1 cellular context compared by ENCODE assay signal in the genomic region with DNA sequence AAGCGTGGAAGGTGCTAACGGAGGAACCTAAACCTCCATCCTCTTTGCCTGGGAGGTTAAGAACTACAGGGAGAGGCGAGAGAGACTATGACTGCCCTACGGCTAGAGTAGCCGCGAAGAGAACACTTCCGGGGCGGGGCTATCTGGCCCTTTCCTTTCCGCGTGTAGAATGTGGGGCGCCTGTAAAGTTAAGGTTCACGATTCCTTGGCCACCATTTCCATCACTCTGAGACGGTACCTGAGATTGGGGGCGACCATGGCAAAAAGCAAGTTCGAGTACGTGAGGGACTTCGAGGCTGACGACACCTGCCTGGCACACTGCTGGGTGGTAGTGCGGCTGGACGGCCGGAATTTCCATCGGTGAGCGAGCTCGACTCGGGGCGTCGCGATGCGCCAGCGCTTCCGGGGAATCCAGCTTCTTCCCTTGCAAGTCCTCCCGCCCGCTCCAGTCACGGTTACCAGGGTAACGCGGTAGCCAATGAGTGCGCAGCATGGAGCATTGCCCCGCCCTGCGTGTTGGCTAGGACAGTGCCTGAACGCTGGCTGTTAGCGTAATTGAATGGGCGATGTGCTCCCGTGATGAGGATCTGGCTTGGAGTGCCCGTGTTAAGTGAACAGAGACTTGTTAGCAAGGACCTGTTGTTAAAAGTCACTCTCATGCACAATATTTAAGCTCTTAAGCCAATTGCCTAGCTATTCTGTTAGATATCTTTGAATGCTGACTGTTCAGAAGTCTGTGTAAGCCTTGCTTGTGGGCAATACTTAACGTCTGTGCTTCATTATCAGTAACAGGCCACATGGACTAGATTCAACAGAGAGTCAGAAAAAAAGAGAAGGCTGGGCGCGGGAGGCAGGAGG.
TF ChIP-seq lines count a peak whose summit lies in the region.

A gene (plus strand): TSS at position 149 of the 858 bp plus-strand sequence. CDS start 21 bp downstream, at position 170.

TF ChIP-seq in HepG2, 621 proteins besides CTCF, POLR2A, EP300 and RAD21 (continued from another document and continues in another):
- TF ChIP-seq, protein P1, sequence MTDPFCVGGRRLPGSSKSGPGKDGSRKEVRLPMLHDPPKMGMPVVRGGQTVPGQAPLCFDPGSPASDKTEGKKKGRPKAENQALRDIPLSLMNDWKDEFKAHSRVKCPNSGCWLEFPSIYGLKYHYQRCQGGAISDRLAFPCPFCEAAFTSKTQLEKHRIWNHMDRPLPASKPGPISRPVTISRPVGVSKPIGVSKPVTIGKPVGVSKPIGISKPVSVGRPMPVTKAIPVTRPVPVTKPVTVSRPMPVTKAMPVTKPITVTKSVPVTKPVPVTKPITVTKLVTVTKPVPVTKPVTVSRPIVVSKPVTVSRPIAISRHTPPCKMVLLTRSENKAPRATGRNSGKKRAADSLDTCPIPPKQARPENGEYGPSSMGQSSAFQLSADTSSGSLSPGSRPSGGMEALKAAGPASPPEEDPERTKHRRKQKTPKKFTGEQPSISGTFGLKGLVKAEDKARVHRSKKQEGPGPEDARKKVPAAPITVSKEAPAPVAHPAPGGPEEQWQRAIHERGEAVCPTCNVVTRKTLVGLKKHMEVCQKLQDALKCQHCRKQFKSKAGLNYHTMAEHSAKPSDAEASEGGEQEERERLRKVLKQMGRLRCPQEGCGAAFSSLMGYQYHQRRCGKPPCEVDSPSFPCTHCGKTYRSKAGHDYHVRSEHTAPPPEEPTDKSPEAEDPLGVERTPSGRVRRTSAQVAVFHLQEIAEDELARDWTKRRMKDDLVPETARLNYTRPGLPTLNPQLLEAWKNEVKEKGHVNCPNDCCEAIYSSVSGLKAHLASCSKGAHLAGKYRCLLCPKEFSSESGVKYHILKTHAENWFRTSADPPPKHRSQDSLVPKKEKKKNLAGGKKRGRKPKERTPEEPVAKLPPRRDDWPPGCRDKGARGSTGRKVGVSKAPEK (CRISPR knock-in tag; IDR thresholded peaks at IDR 0.05; ENCODE audit: borderline replicate concordance): no peak
- TF ChIP-seq, protein P2, sequence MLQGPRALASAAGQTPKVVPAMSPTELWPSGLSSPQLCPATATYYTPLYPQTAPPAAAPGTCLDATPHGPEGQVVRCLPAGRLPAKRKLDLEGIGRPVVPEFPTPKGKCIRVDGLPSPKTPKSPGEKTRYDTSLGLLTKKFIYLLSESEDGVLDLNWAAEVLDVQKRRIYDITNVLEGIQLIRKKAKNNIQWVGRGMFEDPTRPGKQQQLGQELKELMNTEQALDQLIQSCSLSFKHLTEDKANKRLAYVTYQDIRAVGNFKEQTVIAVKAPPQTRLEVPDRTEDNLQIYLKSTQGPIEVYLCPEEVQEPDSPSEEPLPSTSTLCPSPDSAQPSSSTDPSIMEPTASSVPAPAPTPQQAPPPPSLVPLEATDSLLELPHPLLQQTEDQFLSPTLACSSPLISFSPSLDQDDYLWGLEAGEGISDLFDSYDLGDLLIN (CRISPR knock-in tag; IDR thresholded peaks at IDR 0.05; ENCODE audit: borderline replicate concordance): 0 out of 2 replicates have a peak, but pooled peaks have one; percentile 38
- peak; percentile 94; the same call in 1 of the 2 replicates for TF ChIP-seq ZNF567 (CRISPR knock-in tag; IDR thresholded peaks at IDR 0.05; ENCODE audit: borderline replicate concordance)
- 0 out of 2 replicates have a peak, but pooled peaks have one; percentile 75 for TF ChIP-seq ZNF337 (CRISPR knock-in tag; IDR thresholded peaks at IDR 0.05; ENCODE audit: borderline replicate concordance, low read depth)
- TF ChIP-seq ZNF557 (CRISPR knock-in tag; IDR thresholded peaks at IDR 0.05): 0 out of 2 replicates have a peak, but pooled peaks have one; percentile 27
- no peak for TF ChIP-seq SRSF4 (IDR thresholded peaks at IDR 0.05; ENCODE audit: low read depth, low read length, poor library complexity, severe bottlenecking)
- TF ChIP-seq ATF7-NPFF (CRISPR knock-in tag; IDR thresholded peaks at IDR 0.05; ENCODE audit: low read depth): peak; percentile 65
- peak; percentile 91 for TF ChIP-seq ZNF605 (CRISPR knock-in tag; IDR thresholded peaks at IDR 0.05)
- peak; percentile 80 for TF ChIP-seq ZFY (CRISPR knock-in tag; IDR thresholded peaks at IDR 0.05)
- TF ChIP-seq, protein P3, sequence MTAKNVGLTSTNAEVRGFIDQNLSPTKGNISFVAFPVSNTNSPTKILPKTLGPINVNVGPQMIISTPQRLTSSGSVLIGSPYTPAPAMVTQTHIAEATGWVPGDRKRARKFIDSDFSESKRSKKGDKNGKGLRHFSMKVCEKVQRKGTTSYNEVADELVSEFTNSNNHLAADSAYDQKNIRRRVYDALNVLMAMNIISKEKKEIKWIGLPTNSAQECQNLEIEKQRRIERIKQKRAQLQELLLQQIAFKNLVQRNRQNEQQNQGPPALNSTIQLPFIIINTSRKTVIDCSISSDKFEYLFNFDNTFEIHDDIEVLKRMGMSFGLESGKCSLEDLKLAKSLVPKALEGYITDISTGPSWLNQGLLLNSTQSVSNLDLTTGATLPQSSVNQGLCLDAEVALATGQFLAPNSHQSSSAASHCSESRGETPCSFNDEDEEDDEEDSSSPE (CRISPR knock-in tag; IDR thresholded peaks at IDR 0.05): peak; percentile 70; the same call in 1 of the 2 replicates
- no peak for TF ChIP-seq NFE2 (CRISPR knock-in tag; IDR thresholded peaks at IDR 0.05)
- TF ChIP-seq PHF8 (CRISPR knock-in tag; IDR thresholded peaks at IDR 0.05): peak; percentile 90
- TF ChIP-seq RBAK (CRISPR knock-in tag; IDR thresholded peaks at IDR 0.05): peak; percentile 46; the same call in 1 of the 2 replicates
- TF ChIP-seq, protein P4, sequence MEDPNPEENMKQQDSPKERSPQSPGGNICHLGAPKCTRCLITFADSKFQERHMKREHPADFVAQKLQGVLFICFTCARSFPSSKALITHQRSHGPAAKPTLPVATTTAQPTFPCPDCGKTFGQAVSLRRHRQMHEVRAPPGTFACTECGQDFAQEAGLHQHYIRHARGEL (CRISPR knock-in tag; IDR thresholded peaks at IDR 0.05): 0 out of 2 replicates have a peak, but pooled peaks have one; percentile 69
- TF ChIP-seq PHF21A (CRISPR knock-in tag; IDR thresholded peaks at IDR 0.05): peak; percentile 42; the same call in 1 of the 2 replicates
- 0 out of 2 replicates have a peak, but pooled peaks have one; percentile 46 for TF ChIP-seq ZFP37 (CRISPR knock-in tag; IDR thresholded peaks at IDR 0.05; ENCODE audit: borderline replicate concordance)
- TF ChIP-seq MXD4 (CRISPR knock-in tag; IDR thresholded peaks at IDR 0.05): 0 out of 2 replicates have a peak, but pooled peaks have one; percentile 51
- TF ChIP-seq MAZ (IDR thresholded peaks at IDR 0.05; ENCODE audit: borderline replicate concordance, low read depth, low read length): peak; percentile 62
- TF ChIP-seq MAZ (CRISPR knock-in tag; IDR thresholded peaks at IDR 0.05; ENCODE audit: low read depth): peak; percentile 93
- TF ChIP-seq KLF13 (CRISPR knock-in tag; IDR thresholded peaks at IDR 0.05): peak; percentile 88; the same call in 1 of the 2 replicates
- TF ChIP-seq, protein P5, sequence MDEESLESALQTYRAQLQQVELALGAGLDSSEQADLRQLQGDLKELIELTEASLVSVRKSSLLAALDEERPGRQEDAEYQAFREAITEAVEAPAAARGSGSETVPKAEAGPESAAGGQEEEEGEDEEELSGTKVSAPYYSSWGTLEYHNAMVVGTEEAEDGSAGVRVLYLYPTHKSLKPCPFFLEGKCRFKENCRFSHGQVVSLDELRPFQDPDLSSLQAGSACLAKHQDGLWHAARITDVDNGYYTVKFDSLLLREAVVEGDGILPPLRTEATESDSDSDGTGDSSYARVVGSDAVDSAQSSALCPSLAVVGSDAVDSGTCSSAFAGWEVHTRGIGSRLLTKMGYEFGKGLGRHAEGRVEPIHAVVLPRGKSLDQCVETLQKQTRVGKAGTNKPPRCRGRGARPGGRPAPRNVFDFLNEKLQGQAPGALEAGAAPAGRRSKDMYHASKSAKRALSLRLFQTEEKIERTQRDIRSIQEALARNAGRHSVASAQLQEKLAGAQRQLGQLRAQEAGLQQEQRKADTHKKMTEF (CRISPR knock-in tag; IDR thresholded peaks at IDR 0.05): peak; percentile 81
- TF ChIP-seq KLF12 (CRISPR knock-in tag; IDR thresholded peaks at IDR 0.05; ENCODE audit: borderline replicate concordance): peak; percentile 79; the same call in 1 of the 2 replicates
- TF ChIP-seq, protein P6, sequence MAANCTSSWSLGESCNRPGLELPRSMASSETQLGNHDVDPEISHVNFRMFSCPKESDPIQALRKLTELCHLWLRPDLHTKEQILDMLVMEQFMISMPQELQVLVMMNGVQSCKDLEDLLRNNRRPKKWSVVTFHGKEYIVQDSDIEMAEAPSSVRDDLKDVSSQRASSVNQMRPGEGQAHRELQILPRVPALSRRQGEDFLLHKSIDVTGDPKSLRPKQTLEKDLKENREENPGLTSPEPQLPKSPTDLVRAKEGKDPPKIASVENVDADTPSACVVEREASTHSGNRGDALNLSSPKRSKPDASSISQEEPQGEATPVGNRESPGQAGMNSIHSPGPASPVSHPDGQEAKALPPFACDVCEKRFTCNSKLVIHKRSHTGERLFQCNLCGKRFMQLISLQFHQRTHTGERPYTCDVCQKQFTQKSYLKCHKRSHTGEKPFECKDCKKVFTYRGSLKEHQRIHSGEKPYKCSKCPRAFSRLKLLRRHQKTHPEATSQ (CRISPR knock-in tag; IDR thresholded peaks at IDR 0.05; ENCODE audit: borderline replicate concordance): peak; percentile 31; the same call in 1 of the 2 replicates
- TF ChIP-seq TOPORS (CRISPR knock-in tag; IDR thresholded peaks at IDR 0.05): 0 out of 2 replicates have a peak, but pooled peaks have one; percentile 81
- TF ChIP-seq ZNF382 (CRISPR knock-in tag; IDR thresholded peaks at IDR 0.05; ENCODE audit: borderline replicate concordance): no peak
- TF ChIP-seq FOSL2 (CRISPR knock-in tag; IDR thresholded peaks at IDR 0.05): 0 out of 2 replicates have a peak, but pooled peaks have one; percentile 12
- TF ChIP-seq TGIF2 (CRISPR knock-in tag; IDR thresholded peaks at IDR 0.05): peak; percentile 62; the same call in 1 of the 2 replicates
- no peak for TF ChIP-seq ZKSCAN8 (CRISPR knock-in tag; IDR thresholded peaks at IDR 0.05; ENCODE audit: borderline replicate concordance)
- 0 out of 2 replicates have a peak, but pooled peaks have one; percentile 42 for TF ChIP-seq ZNF772 (CRISPR knock-in tag; IDR thresholded peaks at IDR 0.05)
- TF ChIP-seq KLF16 (CRISPR knock-in tag; IDR thresholded peaks at IDR 0.05): peak in 1 of 2 experiments; percentile 74; a peak in 2 of 4 replicates
- TF ChIP-seq, protein P7, sequence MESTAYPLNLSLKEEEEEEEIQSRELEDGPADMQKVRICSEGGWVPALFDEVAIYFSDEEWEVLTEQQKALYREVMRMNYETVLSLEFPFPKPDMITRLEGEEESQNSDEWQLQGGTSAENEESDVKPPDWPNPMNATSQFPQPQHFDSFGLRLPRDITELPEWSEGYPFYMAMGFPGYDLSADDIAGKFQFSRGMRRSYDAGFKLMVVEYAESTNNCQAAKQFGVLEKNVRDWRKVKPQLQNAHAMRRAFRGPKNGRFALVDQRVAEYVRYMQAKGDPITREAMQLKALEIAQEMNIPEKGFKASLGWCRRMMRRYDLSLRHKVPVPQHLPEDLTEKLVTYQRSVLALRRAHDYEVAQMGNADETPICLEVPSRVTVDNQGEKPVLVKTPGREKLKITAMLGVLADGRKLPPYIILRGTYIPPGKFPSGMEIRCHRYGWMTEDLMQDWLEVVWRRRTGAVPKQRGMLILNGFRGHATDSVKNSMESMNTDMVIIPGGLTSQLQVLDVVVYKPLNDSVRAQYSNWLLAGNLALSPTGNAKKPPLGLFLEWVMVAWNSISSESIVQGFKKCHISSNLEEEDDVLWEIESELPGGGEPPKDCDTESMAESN (CRISPR knock-in tag; conservative IDR thresholded peaks at IDR 0.05): peak; percentile 82
- 0 out of 2 replicates have a peak, but pooled peaks have one; percentile 12 for TF ChIP-seq NCOA2 (CRISPR knock-in tag; IDR thresholded peaks at IDR 0.05)
- TF ChIP-seq RBM22 (optimal IDR thresholded peaks at IDR 0.05; ENCODE audit: low read length): peak; percentile 70
- no peak for TF ChIP-seq ZNF510 (CRISPR knock-in tag; IDR thresholded peaks at IDR 0.05; ENCODE audit: low read depth)
- peak; percentile 55 for TF ChIP-seq HNRNPLL (IDR thresholded peaks at IDR 0.05; ENCODE audit: low read depth, low read length, poor library complexity, severe bottlenecking)
- TF ChIP-seq ZNF138 (CRISPR knock-in tag; IDR thresholded peaks at IDR 0.05; ENCODE audit: low read depth): no peak
- peak; percentile 82 for TF ChIP-seq ZNF501 (CRISPR knock-in tag; IDR thresholded peaks at IDR 0.05)
- TF ChIP-seq ZBTB21 (CRISPR knock-in tag; IDR thresholded peaks at IDR 0.05): no peak
- TF ChIP-seq, protein P8, sequence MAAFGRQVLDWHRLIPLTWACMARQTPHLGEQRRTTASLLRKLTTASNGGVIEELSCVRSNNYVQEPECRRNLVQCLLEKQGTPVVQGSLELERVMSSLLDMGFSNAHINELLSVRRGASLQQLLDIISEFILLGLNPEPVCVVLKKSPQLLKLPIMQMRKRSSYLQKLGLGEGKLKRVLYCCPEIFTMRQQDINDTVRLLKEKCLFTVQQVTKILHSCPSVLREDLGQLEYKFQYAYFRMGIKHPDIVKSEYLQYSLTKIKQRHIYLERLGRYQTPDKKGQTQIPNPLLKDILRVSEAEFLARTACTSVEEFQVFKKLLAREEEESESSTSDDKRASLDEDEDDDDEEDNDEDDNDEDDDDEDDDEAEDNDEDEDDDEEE (CRISPR knock-in tag; IDR thresholded peaks at IDR 0.05): 0 out of 2 replicates have a peak, but pooled peaks have one; percentile 54
- TF ChIP-seq, protein P9, sequence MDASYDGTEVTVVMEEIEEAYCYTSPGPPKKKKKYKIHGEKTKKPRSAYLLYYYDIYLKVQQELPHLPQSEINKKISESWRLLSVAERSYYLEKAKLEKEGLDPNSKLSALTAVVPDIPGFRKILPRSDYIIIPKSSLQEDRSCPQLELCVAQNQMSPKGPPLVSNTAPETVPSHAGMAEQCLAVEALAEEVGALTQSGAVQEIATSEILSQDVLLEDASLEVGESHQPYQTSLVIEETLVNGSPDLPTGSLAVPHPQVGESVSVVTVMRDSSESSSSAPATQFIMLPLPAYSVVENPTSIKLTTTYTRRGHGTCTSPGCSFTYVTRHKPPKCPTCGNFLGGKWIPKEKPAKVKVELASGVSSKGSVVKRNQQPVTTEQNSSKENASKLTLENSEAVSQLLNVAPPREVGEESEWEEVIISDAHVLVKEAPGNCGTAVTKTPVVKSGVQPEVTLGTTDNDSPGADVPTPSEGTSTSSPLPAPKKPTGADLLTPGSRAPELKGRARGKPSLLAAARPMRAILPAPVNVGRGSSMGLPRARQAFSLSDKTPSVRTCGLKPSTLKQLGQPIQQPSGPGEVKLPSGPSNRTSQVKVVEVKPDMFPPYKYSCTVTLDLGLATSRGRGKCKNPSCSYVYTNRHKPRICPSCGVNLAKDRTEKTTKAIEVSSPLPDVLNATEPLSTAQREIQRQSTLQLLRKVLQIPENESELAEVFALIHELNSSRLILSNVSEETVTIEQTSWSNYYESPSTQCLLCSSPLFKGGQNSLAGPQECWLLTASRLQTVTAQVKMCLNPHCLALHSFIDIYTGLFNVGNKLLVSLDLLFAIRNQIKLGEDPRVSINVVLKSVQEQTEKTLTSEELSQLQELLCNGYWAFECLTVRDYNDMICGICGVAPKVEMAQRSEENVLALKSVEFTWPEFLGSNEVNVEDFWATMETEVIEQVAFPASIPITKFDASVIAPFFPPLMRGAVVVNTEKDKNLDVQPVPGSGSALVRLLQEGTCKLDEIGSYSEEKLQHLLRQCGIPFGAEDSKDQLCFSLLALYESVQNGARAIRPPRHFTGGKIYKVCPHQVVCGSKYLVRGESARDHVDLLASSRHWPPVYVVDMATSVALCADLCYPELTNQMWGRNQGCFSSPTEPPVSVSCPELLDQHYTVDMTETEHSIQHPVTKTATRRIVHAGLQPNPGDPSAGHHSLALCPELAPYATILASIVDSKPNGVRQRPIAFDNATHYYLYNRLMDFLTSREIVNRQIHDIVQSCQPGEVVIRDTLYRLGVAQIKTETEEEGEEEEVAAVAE (CRISPR knock-in tag; IDR thresholded peaks at IDR 0.05; ENCODE audit: borderline replicate concordance): peak; percentile 48; the same call in 1 of the 2 replicates
- TF ChIP-seq PTBP1 (IDR thresholded peaks at IDR 0.05; ENCODE audit: low read depth, low read length, poor library complexity, severe bottlenecking): no peak
- TF ChIP-seq ZNF329 (CRISPR knock-in tag; IDR thresholded peaks at IDR 0.05; ENCODE audit: low read depth): 0 out of 2 replicates have a peak, but pooled peaks have one; percentile 43
